ENCODE assay signal across 20 cellular contexts in the genomic region with DNA sequence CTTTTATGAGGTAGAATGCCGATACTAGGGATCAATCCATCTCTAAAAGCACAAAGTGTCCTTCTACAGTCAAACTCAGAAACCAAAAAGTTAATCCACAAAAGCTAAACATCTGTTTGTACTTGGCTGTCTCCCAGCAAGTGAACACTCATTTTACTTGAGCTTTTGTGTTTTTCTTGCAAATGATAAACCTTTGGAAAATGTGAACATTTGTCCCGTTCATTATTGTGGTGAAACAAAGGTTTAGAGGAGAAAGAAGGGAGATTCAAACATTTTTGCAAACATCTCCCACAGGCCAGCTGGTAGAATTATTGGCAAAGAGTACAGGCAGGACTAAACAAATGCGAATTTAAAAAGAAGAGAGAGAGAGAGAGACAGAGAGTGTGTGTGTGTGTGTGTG.
"Had no signal": no experiment of that assay in that cellular context is flagged by ENCODE, and none has a peak within 500 bp of the region (broad histone marks: within the 10 kb centered on the region; RNA-seq: fewer than 3 reads in every experiment).

No MANE protein-coding gene starts in this region.

- ATAC-seq: activated T-cell treated with anti-CD3 and anti-CD28 coated beads, Interleukin-2, amount 50 U/mL, for 4 hours; esophagus mucosa; natural killer cell treated with Interleukin-12 subunit alpha and Interleukin-12 subunit beta and Interleukin-15 and Interleukin-18, amount 100 ng/mL, for 72 hours had no signal

- H3K4me3 ChIP-seq: adrenal gland, hepatocyte, ovary, prostate gland, tibial artery had no signal

- H2AFZ ChIP-seq: hepatocyte had no signal

- H3K4me1 ChIP-seq: adrenal gland, prostate gland, tibial artery had no signal

- H3K9me3 ChIP-seq: adrenal gland, ovary, prostate gland had no signal

- H3K36me3 ChIP-seq: adrenal gland, ovary, prostate gland, tibial artery had no signal

- H3K79me2 ChIP-seq: hepatocyte had no signal

- H3K4me2 ChIP-seq: hepatocyte had no signal

- H3K27ac ChIP-seq: adrenal gland, hepatocyte, ovary, prostate gland, tibial artery had no signal

- DNase-seq: activated B cell treated with CpG ODN at 0.5 μM for 24 hours; activated CD4-positive, alpha-beta T cell treated with anti-CD3 and anti-CD28 coated beads for 4 hours; activated CD4-positive, alpha-beta T cell treated with anti-CD3 and anti-CD28 coated beads, Interleukin-2, amount 50 U/mL, for 48 hours; activated CD8-positive, alpha-beta memory T cell treated with anti-CD3 and anti-CD28 coated beads, Interleukin-2, amount 50 U/mL, for 48 hours; activated naive CD4-positive, alpha-beta T cell; activated T-cell treated with anti-CD3 and anti-CD28 coated beads, Interleukin-2, amount 50 U/mL, for 4 hours; adrenal gland; dermis blood vessel endothelial cell; effector CD8-positive, alpha-beta T cell; glutamatergic neuron; immature natural killer cell; midbrain; ovary; stimulated activated CD4-positive, alpha-beta T cell treated with anti-CD3 and anti-CD28 coated beads, Interleukin-12 subunit alpha, Interleukin-12 subunit beta, amount 100 ng/mL, for 4 hours; stimulated activated CD4-positive, alpha-beta T cell treated with anti-CD3 and anti-CD28 coated beads, Interleukin-4, amount 100 ng/mL, for 4 hours; tibial artery had no signal

- H3K27me3 ChIP-seq: adrenal gland, hepatocyte, ovary, tibial artery had no signal
